ENCODE assay signal across 15 cellular contexts in the genomic region with DNA sequence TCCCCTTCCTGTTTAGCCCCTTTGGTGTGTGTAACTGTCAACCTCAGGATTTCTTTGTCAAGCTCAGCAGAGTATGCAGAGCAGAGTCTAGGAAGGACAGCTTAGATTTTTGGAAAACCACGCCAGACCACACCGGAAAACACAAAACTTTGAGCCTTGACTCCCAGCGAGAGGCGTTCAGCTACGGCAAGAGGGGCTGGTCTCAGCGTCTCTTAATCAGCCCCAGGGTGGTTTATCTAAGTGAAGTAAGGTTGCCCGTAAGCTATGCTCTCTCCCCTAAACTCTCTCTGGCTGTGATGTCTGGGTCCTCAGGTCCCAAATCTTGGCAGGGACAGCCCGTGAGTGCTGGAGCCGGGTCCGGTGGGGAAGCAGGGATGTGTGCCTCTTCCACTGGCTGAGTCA.
DNase-seq lines count a peak whose midpoint lies in the region; ATAC-seq and TF ChIP-seq lines count a peak whose summit lies in the region.
"Had no signal": no experiment of that assay in that cellular context is flagged by ENCODE, and none has a peak within 500 bp of the region (broad histone marks: within the 10 kb centered on the region; RNA-seq: fewer than 3 reads in every experiment).

No MANE protein-coding gene starts in this region.

- H3K27me3 ChIP-seq in mammary epithelial cell (ENCODE audit: insufficient read depth, low read length): no peaks in the 10 kb centered on the region
- H3K27me3 ChIP-seq in PC-9 (ENCODE audit: insufficient read depth, low read depth): no peaks in the 10 kb centered on the region
- H3K27me3 ChIP-seq: ascending aorta, left lung had no signal

- no peak overlapping the region for H3K27ac ChIP-seq in mammary epithelial cell (ENCODE audit: insufficient read depth, low read depth, low read length)
- H3K27ac ChIP-seq in PC-9: no peak overlapping the region
- H3K27ac ChIP-seq: ascending aorta, left lung had no signal

- peaks cover 7% of the 10 kb centered on the region for H3K9me3 Mint-ChIP-seq in MCF 10A (ENCODE audit: unreplicated experiment)
- no peaks in the 10 kb centered on the region for H3K9me3 Mint-ChIP-seq in activated CD8-positive, alpha-beta T cell treated with anti-CD3 and anti-CD28 coated beads for 36 hours
- H3K9me3 Mint-ChIP-seq in immature natural killer cell: no peaks in the 10 kb centered on the region
- no peaks in the 10 kb centered on the region for H3K9me3 Mint-ChIP-seq in glutamatergic neuron (ENCODE audit: unreplicated experiment)
- H3K9me3 Mint-ChIP-seq: activated B cell treated with CpG ODN at 0.5 μM for 24 hours had no signal

- DNase-seq in mammary epithelial cell (no peak), MCF 10A (ENCODE audit: unreplicated experiment) (no peak), immature natural killer cell (no peak), PC-9 (no peak), glutamatergic neuron (no peak)
- peak; percentile 7 for DNase-seq in activated CD8-positive, alpha-beta T cell treated with anti-CD3 and anti-CD28 coated beads for 36 hours
- no peak for DNase-seq in stimulated activated naive CD4-positive, alpha-beta T cell treated with Interleukin-2 at 50 U/mL for 16 hours (lab: John Stamatoyannopoulos, UW)
- DNase-seq: activated B cell treated with CpG ODN at 0.5 μM for 24 hours; NCI-H2081 treated with DMSO at 0.1 percent for 48 hours; NCI-H526; stimulated activated CD4-positive, alpha-beta T cell treated with anti-CD3 and anti-CD28 coated beads, Interleukin-15, amount 100 ng/mL, for 24 hours; SW 1271 had no signal

- peak; percentile 49 for ATAC-seq in activated CD8-positive, alpha-beta T cell treated with anti-CD3 and anti-CD28 coated beads for 36 hours
- no peak for ATAC-seq in HG02763 (IDR thresholded peaks at IDR 0.05; ENCODE audit: unreplicated experiment)
- ATAC-seq: left lung had no signal

- H3K4me3 Mint-ChIP-seq in MCF 10A (ENCODE audit: unreplicated experiment): no peak overlapping the region
- peak overlapping the region; percentile 51 for H3K4me3 Mint-ChIP-seq in activated CD8-positive, alpha-beta T cell treated with anti-CD3 and anti-CD28 coated beads for 36 hours
- peak overlapping the region; percentile 11 to 71 (median 42) for H3K4me3 Mint-ChIP-seq in immature natural killer cell
- H3K4me3 Mint-ChIP-seq in glutamatergic neuron (ENCODE audit: unreplicated experiment): no peak overlapping the region
- H3K4me3 Mint-ChIP-seq: activated B cell treated with CpG ODN at 0.5 μM for 24 hours had no signal

- no peak overlapping the region for H3K4me3 ChIP-seq in mammary epithelial cell (replicated peaks in 1 of 3; ENCODE audit: insufficient read depth in 1 of 3, low read depth in 2 of 3, low read length in 3 of 3)
- H3K4me3 ChIP-seq in PC-9: no peak overlapping the region
- H3K4me3 ChIP-seq: ascending aorta, left lung had no signal

- no peaks in the 10 kb centered on the region for H3K9me2 ChIP-seq in PC-9 (ENCODE audit: insufficient read depth)

- TF ChIP-seq CTCF in mammary epithelial cell (conservative IDR thresholded peaks at IDR 0.05 in 1 of 2, IDR thresholded peaks at IDR 0.05 in 1 of 2; ENCODE audit: extremely low read depth in 1 of 2, insufficient read depth in 1 of 2, low read depth in 1 of 2, low read length in 2 of 2) (no peak), MCF 10A (IDR thresholded peaks at IDR 0.05; ENCODE audit: unreplicated experiment) (no peak), PC-9 (conservative IDR thresholded peaks at IDR 0.05) (no peak), glutamatergic neuron (IDR thresholded peaks at IDR 0.05; ENCODE audit: partially characterized antibody, unreplicated experiment) (no peak)
- no peak for TF ChIP-seq CTCF in activated CD8-positive, alpha-beta T cell treated with anti-CD3 and anti-CD28 coated beads for 36 hours (IDR thresholded peaks at IDR 0.05)

- WGBS in mammary epithelial cell (ENCODE audit: low coverage, missing lambda C conversion rate): 26% methylated on average over 6 of the region's 10 CpGs

- intact Hi-C loops in mammary epithelial cell (cut with micrococcal nuclease) (no loop called here), MCF 10A (cut with micrococcal nuclease) (no loop called here), PC-9 (cut with micrococcal nuclease; ENCODE audit: unreplicated experiment) (no loop called here)
- intact Hi-C loops in activated CD8-positive, alpha-beta T cell treated with anti-CD3 and anti-CD28 coated beads for 36 hours (cut with micrococcal nuclease): no loop called here

- H3K36me3 ChIP-seq in mammary epithelial cell (ENCODE audit: insufficient read depth, low read length) (no peaks in the 10 kb centered on the region), PC-9 (ENCODE audit: low read depth) (no peaks in the 10 kb centered on the region)
- H3K36me3 ChIP-seq: ascending aorta, left lung had no signal

- no peaks in the 10 kb centered on the region for H3K79me2 ChIP-seq in mammary epithelial cell (ENCODE audit: insufficient read depth, low read length)
- H3K79me2 ChIP-seq in PC-9 (ENCODE audit: low read depth): no peaks in the 10 kb centered on the region

- H3K4me2 ChIP-seq in mammary epithelial cell (ENCODE audit: insufficient read depth, low read depth, low read length) (peak overlapping the region; percentile 1), PC-9 (no peak overlapping the region)

- CTCF ChIA-PET in mammary epithelial cell (lab: Charles Lee; ENCODE audit: low non-redundant PET): no interaction called here
- CTCF ChIA-PET in MCF 10A (lab: Yijun Ruan, JAX): no interaction called here
- CTCF ChIA-PET in activated CD8-positive, alpha-beta T cell treated with anti-CD3 and anti-CD28 coated beads for 36 hours (lab: Charles Lee): no interaction called here
- CTCF ChIA-PET in PC-9 (lab: Charles Lee): no interaction called here

- dilution Hi-C loops in mammary epithelial cell (cut with HindIII; ENCODE audit: low sequenced_read_pairs): no loop called here

- H3K27ac Mint-ChIP-seq in MCF 10A (ENCODE audit: low read depth, unreplicated experiment): no peak overlapping the region
- peak overlapping the region; percentile 22 for H3K27ac Mint-ChIP-seq in activated CD8-positive, alpha-beta T cell treated with anti-CD3 and anti-CD28 coated beads for 36 hours
- H3K27ac Mint-ChIP-seq in immature natural killer cell: peak overlapping the region in 5 of 6 donors; percentile 6 to 60 (median 34)
- no peak overlapping the region for H3K27ac Mint-ChIP-seq in glutamatergic neuron (ENCODE audit: unreplicated experiment)
- H3K27ac Mint-ChIP-seq: activated B cell treated with CpG ODN at 0.5 μM for 24 hours had no signal

- H3K36me3 Mint-ChIP-seq in MCF 10A (ENCODE audit: insufficient read depth, unreplicated experiment) (no peaks in the 10 kb centered on the region), immature natural killer cell (no peaks in the 10 kb centered on the region), glutamatergic neuron (ENCODE audit: unreplicated experiment) (no peaks in the 10 kb centered on the region)
- no peaks in the 10 kb centered on the region for H3K36me3 Mint-ChIP-seq in activated CD8-positive, alpha-beta T cell treated with anti-CD3 and anti-CD28 coated beads for 36 hours (ENCODE audit: low read depth)

- no peak overlapping the region for H3K9ac ChIP-seq in mammary epithelial cell (ENCODE audit: insufficient read depth, low read length)

- in situ Hi-C loops in mammary epithelial cell (cut with MboI; ENCODE audit: low sequenced_read_pairs in 2 of 2): no loop called here

- H4K20me1 ChIP-seq in mammary epithelial cell (ENCODE audit: insufficient read depth, low read length) (no peaks in the 10 kb centered on the region), PC-9 (ENCODE audit: insufficient read depth) (no peaks in the 10 kb centered on the region)

- H3K4me1 Mint-ChIP-seq in MCF 10A (ENCODE audit: insufficient read depth, unreplicated experiment) (peaks cover 5% of the 10 kb centered on the region), immature natural killer cell (peaks cover 20 to 36% of the 10 kb centered on the region in 2 donors), glutamatergic neuron (ENCODE audit: low read depth, unreplicated experiment) (no peaks in the 10 kb centered on the region)
- peaks cover 13% of the 10 kb centered on the region for H3K4me1 Mint-ChIP-seq in activated CD8-positive, alpha-beta T cell treated with anti-CD3 and anti-CD28 coated beads for 36 hours (ENCODE audit: low read depth)

- H3K27me3 Mint-ChIP-seq in MCF 10A (ENCODE audit: insufficient read depth, unreplicated experiment) (no peaks in the 10 kb centered on the region), immature natural killer cell (ENCODE audit: low read depth in 3 of 3) (peaks cover 2 to 6% (median 2%) of the 10 kb centered on the region in 3 donors), glutamatergic neuron (ENCODE audit: unreplicated experiment) (peaks cover 4% of the 10 kb centered on the region)
- H3K27me3 Mint-ChIP-seq in activated CD8-positive, alpha-beta T cell treated with anti-CD3 and anti-CD28 coated beads for 36 hours: peaks cover 7% of the 10 kb centered on the region

- H3K9me3 ChIP-seq in mammary epithelial cell (replicated peaks; ENCODE audit: insufficient read depth, low read length) (no peaks in the 10 kb centered on the region), PC-9 (ENCODE audit: insufficient read depth, low read depth) (no peaks in the 10 kb centered on the region)
- H3K9me3 ChIP-seq: ascending aorta, left lung had no signal

- BruUV-seq in mammary epithelial cell (replicated peaks; lab: Mats Ljungman, UMichigan): no TSS peak
- BruUV-seq in MCF 10A (replicated peaks; lab: Mats Ljungman, UMichigan): no TSS peak
- BruUV-seq in PC-9 (replicated peaks; lab: Mats Ljungman, UMichigan): no TSS peak

- POLR2A ChIA-PET in MCF 10A (lab: Yijun Ruan, JAX) (interaction anchor here (0.5 kb wide), 1 partner anchor 505 kb away, joined by 3 read pairs; no protein-coding TSS in a partner anchor), PC-9 (lab: Charles Lee; ENCODE audit: unreplicated experiment) (no interaction called here)
- POLR2A ChIA-PET in activated CD8-positive, alpha-beta T cell treated with anti-CD3 and anti-CD28 coated beads for 36 hours (lab: Charles Lee): interaction anchor here (0.6 to 1.2 kb wide), 2 partner anchors 64 to 134 kb away, joined by 3 read pairs; no protein-coding TSS in a partner anchor

- no peaks in the 10 kb centered on the region for H3F3A ChIP-seq in PC-9 (ENCODE audit: insufficient read depth, low read depth)

- no peaks in the 10 kb centered on the region for H3K4me1 ChIP-seq in mammary epithelial cell (ENCODE audit: insufficient read depth, low read length)
- no peaks in the 10 kb centered on the region for H3K4me1 ChIP-seq in PC-9 (replicated peaks; ENCODE audit: insufficient read depth)
- H3K4me1 ChIP-seq: left lung had no signal

- H2AFZ ChIP-seq in mammary epithelial cell (ENCODE audit: low read depth, low read length) (peak overlapping the region; percentile 79), PC-9 (no peak overlapping the region)

Comparison
In these comparisons a context has a peak if more than half of its experiments do, and no peak if none do; other contexts are left out.
1. H3K27ac Mint-ChIP-seq: peak in activated CD8-positive, alpha-beta T cell treated with anti-CD3 and anti-CD28 coated beads for 36 hours (single experiment) and immature natural killer cell (5 of 6); none in MCF 10A (single experiment) and glutamatergic neuron (single experiment).
2. H3K4me3 Mint-ChIP-seq: peak in activated CD8-positive, alpha-beta T cell treated with anti-CD3 and anti-CD28 coated beads for 36 hours (single experiment) and immature natural killer cell (5 of 5); none in MCF 10A (single experiment) and glutamatergic neuron (single experiment).